ENCODE assay signal across 1 cellular context in the genomic region with DNA sequence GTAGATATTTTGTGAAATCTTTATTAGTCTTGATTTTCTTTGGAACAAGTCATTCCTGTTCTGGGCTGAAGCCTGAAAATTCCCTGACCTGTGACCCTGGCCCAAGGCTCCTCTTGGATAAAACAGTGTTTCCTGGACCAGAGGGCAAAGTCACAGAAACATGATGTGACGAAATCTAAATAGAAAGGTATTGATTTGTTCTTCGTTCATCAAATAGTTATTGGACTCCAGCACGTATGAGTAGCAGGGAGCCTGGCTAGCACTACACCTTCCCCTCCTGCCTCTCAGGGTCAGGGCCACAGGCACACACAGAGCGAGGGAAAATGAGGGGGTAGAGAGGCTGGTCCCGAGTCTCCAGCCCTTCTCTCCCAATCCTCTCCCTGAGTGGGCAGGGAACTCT.
TF ChIP-seq lines count a peak whose summit lies in the region.

No MANE protein-coding gene starts in this region.

TF ChIP-seq in HepG2, 621 proteins besides CTCF, POLR2A, EP300 and RAD21 (continued from another document and continues in another):
- TF ChIP-seq, protein P1, sequence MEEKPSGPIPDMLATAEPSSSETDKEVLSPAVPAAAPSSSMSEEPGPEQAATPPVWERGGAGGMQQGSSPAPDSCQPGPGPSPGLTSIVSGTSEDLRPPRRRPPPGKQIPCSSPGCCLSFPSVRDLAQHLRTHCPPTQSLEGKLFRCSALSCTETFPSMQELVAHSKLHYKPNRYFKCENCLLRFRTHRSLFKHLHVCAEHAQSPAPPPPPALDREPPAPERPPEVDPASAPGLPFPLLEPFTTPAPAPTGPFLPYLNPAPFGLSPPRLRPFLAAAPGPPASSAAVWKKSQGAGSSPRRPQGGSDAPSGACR (CRISPR knock-in tag; IDR thresholded peaks at IDR 0.05), result 0 out of 2 replicates have a peak, but pooled peaks have one; percentile 51
- TF ChIP-seq ZNF143 (CRISPR knock-in tag; IDR thresholded peaks at IDR 0.05), result no peak
- peak; percentile 98 for TF ChIP-seq HNF4G (IDR thresholded peaks at IDR 0.05; ENCODE audit: borderline replicate concordance, low read depth, low read length)
- TF ChIP-seq HNF4G (CRISPR knock-in tag; IDR thresholded peaks at IDR 0.05; ENCODE audit: borderline replicate concordance, low read depth), result peak; percentile 98
- TF ChIP-seq CEBPG (CRISPR knock-in tag; IDR thresholded peaks at IDR 0.05), result peak; percentile 91
- TF ChIP-seq NR2F6 (IDR thresholded peaks at IDR 0.05), result peak; percentile 99
- TF ChIP-seq NR2F6 (CRISPR knock-in tag; IDR thresholded peaks at IDR 0.05), result peak; percentile 99
- 0 out of 2 replicates have a peak, but pooled peaks have one; percentile 30 for TF ChIP-seq NKX3-1 (CRISPR knock-in tag; IDR thresholded peaks at IDR 0.05)
- 0 out of 2 replicates have a peak, but pooled peaks have one; percentile 27 for TF ChIP-seq ZNF747 (CRISPR knock-in tag; IDR thresholded peaks at IDR 0.05; ENCODE audit: borderline replicate concordance)
- TF ChIP-seq ZNF543 (CRISPR knock-in tag; IDR thresholded peaks at IDR 0.05), result no peak
- TF ChIP-seq, protein P2, sequence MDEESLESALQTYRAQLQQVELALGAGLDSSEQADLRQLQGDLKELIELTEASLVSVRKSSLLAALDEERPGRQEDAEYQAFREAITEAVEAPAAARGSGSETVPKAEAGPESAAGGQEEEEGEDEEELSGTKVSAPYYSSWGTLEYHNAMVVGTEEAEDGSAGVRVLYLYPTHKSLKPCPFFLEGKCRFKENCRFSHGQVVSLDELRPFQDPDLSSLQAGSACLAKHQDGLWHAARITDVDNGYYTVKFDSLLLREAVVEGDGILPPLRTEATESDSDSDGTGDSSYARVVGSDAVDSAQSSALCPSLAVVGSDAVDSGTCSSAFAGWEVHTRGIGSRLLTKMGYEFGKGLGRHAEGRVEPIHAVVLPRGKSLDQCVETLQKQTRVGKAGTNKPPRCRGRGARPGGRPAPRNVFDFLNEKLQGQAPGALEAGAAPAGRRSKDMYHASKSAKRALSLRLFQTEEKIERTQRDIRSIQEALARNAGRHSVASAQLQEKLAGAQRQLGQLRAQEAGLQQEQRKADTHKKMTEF (CRISPR knock-in tag; IDR thresholded peaks at IDR 0.05), result peak; percentile 92
- TF ChIP-seq, protein P3, sequence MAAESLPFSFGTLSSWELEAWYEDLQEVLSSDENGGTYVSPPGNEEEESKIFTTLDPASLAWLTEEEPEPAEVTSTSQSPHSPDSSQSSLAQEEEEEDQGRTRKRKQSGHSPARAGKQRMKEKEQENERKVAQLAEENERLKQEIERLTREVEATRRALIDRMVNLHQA (CRISPR knock-in tag; IDR thresholded peaks at IDR 0.05), result peak; percentile 46; the same call in 1 of the 2 replicates
- no peak for TF ChIP-seq ZFP36L1 (CRISPR knock-in tag; IDR thresholded peaks at IDR 0.05)
- TF ChIP-seq ZNF549 (CRISPR knock-in tag; IDR thresholded peaks at IDR 0.05), result peak; percentile 40; the same call in 1 of the 2 replicates
- TF ChIP-seq, protein P4, sequence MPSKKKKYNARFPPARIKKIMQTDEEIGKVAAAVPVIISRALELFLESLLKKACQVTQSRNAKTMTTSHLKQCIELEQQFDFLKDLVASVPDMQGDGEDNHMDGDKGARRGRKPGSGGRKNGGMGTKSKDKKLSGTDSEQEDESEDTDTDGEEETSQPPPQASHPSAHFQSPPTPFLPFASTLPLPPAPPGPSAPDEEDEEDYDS (CRISPR knock-in tag; IDR thresholded peaks at IDR 0.05), result no peak; the same call in 1 of the 2 replicates
- TF ChIP-seq, protein P5, sequence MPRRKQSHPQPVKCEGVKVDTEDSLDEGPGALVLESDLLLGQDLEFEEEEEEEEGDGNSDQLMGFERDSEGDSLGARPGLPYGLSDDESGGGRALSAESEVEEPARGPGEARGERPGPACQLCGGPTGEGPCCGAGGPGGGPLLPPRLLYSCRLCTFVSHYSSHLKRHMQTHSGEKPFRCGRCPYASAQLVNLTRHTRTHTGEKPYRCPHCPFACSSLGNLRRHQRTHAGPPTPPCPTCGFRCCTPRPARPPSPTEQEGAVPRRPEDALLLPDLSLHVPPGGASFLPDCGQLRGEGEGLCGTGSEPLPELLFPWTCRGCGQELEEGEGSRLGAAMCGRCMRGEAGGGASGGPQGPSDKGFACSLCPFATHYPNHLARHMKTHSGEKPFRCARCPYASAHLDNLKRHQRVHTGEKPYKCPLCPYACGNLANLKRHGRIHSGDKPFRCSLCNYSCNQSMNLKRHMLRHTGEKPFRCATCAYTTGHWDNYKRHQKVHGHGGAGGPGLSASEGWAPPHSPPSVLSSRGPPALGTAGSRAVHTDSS (CRISPR knock-in tag; conservative IDR thresholded peaks at IDR 0.05), result no peak
- no peak for TF ChIP-seq ZNF510 (CRISPR knock-in tag; IDR thresholded peaks at IDR 0.05; ENCODE audit: low read depth)
- TF ChIP-seq ZNF776 (CRISPR knock-in tag; IDR thresholded peaks at IDR 0.05), result no peak
- no peak for TF ChIP-seq ZNF790 (CRISPR knock-in tag; IDR thresholded peaks at IDR 0.05; ENCODE audit: borderline replicate concordance)
- TF ChIP-seq KDM5A (IDR thresholded peaks at IDR 0.05; ENCODE audit: borderline replicate concordance, low read length), result no peak
- TF ChIP-seq REPIN1 (CRISPR knock-in tag; IDR thresholded peaks at IDR 0.05; ENCODE audit: borderline replicate concordance, low read depth), result no peak
- TF ChIP-seq, protein P6, sequence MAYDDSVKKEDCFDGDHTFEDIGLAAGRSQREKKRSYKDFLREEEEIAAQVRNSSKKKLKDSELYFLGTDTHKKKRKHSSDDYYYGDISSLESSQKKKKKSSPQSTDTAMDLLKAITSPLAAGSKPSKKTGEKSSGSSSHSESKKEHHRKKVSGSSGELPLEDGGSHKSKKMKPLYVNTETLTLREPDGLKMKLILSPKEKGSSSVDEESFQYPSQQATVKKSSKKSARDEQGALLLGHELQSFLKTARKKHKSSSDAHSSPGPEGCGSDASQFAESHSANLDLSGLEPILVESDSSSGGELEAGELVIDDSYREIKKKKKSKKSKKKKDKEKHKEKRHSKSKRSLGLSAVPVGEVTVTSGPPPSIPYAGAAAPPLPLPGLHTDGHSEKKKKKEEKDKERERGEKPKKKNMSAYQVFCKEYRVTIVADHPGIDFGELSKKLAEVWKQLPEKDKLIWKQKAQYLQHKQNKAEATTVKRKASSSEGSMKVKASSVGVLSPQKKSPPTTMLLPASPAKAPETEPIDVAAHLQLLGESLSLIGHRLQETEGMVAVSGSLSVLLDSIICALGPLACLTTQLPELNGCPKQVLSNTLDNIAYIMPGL (CRISPR knock-in tag; IDR thresholded peaks at IDR 0.05; ENCODE audit: borderline replicate concordance in 1 of 2, low read depth in 1 of 2), result no peak
- no peak for TF ChIP-seq ZNF737 (CRISPR knock-in tag; IDR thresholded peaks at IDR 0.05; ENCODE audit: borderline replicate concordance)
- TF ChIP-seq ZNF660 (CRISPR knock-in tag; IDR thresholded peaks at IDR 0.05; ENCODE audit: borderline replicate concordance, low read depth), result no peak
- TF ChIP-seq, protein P7, sequence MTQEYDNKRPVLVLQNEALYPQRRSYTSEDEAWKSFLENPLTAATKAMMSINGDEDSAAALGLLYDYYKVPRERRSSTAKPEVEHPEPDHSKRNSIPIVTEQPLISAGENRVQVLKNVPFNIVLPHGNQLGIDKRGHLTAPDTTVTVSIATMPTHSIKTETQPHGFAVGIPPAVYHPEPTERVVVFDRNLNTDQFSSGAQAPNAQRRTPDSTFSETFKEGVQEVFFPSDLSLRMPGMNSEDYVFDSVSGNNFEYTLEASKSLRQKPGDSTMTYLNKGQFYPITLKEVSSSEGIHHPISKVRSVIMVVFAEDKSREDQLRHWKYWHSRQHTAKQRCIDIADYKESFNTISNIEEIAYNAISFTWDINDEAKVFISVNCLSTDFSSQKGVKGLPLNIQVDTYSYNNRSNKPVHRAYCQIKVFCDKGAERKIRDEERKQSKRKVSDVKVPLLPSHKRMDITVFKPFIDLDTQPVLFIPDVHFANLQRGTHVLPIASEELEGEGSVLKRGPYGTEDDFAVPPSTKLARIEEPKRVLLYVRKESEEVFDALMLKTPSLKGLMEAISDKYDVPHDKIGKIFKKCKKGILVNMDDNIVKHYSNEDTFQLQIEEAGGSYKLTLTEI (CRISPR knock-in tag; conservative IDR thresholded peaks at IDR 0.05), result no peak
- TF ChIP-seq ZNF616 (CRISPR knock-in tag; IDR thresholded peaks at IDR 0.05; ENCODE audit: low read depth), result no peak
- TF ChIP-seq SP5 (CRISPR knock-in tag; IDR thresholded peaks at IDR 0.05; ENCODE audit: borderline replicate concordance, low read depth), result no peak
- TF ChIP-seq GTF3A (CRISPR knock-in tag; conservative IDR thresholded peaks at IDR 0.05), result no peak
- 0 out of 2 replicates have a peak, but pooled peaks have one; percentile 59 for TF ChIP-seq NCOA1 (CRISPR knock-in tag; IDR thresholded peaks at IDR 0.05)
- TF ChIP-seq FOXK1 (CRISPR knock-in tag; IDR thresholded peaks at IDR 0.05; ENCODE audit: borderline replicate concordance, low read depth), result peak; percentile 93; the same call in 1 of the 2 replicates
- TF ChIP-seq, protein P8, sequence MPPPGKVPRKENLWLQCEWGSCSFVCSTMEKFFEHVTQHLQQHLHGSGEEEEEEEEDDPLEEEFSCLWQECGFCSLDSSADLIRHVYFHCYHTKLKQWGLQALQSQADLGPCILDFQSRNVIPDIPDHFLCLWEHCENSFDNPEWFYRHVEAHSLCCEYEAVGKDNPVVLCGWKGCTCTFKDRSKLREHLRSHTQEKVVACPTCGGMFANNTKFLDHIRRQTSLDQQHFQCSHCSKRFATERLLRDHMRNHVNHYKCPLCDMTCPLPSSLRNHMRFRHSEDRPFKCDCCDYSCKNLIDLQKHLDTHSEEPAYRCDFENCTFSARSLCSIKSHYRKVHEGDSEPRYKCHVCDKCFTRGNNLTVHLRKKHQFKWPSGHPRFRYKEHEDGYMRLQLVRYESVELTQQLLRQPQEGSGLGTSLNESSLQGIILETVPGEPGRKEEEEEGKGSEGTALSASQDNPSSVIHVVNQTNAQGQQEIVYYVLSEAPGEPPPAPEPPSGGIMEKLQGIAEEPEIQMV (CRISPR knock-in tag; IDR thresholded peaks at IDR 0.05; ENCODE audit: low read depth), result no peak
- TF ChIP-seq ZNF563 (CRISPR knock-in tag; IDR thresholded peaks at IDR 0.05), result peak; percentile 28; the same call in 1 of the 2 replicates
- peak; percentile 85 for TF ChIP-seq NFIC (IDR thresholded peaks at IDR 0.05; ENCODE audit: low read length)
- TF ChIP-seq, protein P9, sequence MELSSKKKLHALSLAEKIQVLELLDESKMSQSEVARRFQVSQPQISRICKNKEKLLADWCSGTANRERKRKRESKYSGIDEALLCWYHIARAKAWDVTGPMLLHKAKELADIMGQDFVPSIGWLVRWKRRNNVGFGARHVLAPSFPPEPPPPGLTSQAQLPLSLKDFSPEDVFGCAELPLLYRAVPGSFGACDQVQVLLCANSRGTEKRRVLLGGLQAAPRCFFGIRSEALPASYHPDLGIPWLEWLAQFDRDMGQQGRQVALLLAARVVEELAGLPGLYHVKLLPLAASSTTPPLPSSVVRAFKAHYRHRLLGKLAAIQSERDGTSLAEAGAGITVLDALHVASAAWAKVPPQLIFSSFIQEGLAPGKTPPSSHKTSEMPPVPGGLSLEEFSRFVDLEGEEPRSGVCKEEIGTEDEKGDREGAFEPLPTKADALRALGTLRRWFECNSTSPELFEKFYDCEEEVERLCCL (CRISPR knock-in tag; IDR thresholded peaks at IDR 0.05; ENCODE audit: borderline replicate concordance), result no peak
- peak; percentile 97 for TF ChIP-seq NR2F2 (IDR thresholded peaks at IDR 0.05; ENCODE audit: borderline replicate concordance, low read depth)
- no peak for TF ChIP-seq RBFOX2 (IDR thresholded peaks at IDR 0.05; ENCODE audit: low read depth, low read length)
- TF ChIP-seq SIX1 (CRISPR knock-in tag; IDR thresholded peaks at IDR 0.05; ENCODE audit: borderline replicate concordance), result peak; percentile 82
- TF ChIP-seq, protein P10, sequence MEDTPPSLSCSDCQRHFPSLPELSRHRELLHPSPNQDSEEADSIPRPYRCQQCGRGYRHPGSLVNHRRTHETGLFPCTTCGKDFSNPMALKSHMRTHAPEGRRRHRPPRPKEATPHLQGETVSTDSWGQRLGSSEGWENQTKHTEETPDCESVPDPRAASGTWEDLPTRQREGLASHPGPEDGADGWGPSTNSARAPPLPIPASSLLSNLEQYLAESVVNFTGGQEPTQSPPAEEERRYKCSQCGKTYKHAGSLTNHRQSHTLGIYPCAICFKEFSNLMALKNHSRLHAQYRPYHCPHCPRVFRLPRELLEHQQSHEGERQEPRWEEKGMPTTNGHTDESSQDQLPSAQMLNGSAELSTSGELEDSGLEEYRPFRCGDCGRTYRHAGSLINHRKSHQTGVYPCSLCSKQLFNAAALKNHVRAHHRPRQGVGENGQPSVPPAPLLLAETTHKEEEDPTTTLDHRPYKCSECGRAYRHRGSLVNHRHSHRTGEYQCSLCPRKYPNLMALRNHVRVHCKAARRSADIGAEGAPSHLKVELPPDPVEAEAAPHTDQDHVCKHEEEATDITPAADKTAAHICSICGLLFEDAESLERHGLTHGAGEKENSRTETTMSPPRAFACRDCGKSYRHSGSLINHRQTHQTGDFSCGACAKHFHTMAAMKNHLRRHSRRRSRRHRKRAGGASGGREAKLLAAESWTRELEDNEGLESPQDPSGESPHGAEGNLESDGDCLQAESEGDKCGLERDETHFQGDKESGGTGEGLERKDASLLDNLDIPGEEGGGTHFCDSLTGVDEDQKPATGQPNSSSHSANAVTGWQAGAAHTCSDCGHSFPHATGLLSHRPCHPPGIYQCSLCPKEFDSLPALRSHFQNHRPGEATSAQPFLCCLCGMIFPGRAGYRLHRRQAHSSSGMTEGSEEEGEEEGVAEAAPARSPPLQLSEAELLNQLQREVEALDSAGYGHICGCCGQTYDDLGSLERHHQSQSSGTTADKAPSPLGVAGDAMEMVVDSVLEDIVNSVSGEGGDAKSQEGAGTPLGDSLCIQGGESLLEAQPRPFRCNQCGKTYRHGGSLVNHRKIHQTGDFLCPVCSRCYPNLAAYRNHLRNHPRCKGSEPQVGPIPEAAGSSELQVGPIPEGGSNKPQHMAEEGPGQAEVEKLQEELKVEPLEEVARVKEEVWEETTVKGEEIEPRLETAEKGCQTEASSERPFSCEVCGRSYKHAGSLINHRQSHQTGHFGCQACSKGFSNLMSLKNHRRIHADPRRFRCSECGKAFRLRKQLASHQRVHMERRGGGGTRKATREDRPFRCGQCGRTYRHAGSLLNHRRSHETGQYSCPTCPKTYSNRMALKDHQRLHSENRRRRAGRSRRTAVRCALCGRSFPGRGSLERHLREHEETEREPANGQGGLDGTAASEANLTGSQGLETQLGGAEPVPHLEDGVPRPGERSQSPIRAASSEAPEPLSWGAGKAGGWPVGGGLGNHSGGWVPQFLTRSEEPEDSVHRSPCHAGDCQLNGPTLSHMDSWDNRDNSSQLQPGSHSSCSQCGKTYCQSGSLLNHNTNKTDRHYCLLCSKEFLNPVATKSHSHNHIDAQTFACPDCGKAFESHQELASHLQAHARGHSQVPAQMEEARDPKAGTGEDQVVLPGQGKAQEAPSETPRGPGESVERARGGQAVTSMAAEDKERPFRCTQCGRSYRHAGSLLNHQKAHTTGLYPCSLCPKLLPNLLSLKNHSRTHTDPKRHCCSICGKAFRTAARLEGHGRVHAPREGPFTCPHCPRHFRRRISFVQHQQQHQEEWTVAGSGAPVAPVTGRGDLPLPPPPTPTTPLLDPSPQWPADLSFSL (CRISPR knock-in tag; IDR thresholded peaks at IDR 0.05), result no peak
- TF ChIP-seq ZNF556 (CRISPR knock-in tag; IDR thresholded peaks at IDR 0.05; ENCODE audit: borderline replicate concordance), result peak; percentile 63; the same call in 1 of the 2 replicates
- no peak for TF ChIP-seq PAF1 (CRISPR knock-in tag; IDR thresholded peaks at IDR 0.05)
- no peak for TF ChIP-seq ZNF75D (CRISPR knock-in tag; IDR thresholded peaks at IDR 0.05; ENCODE audit: borderline replicate concordance)
